ENCODE assay signal across 11 cellular contexts in genomic region chr17:1029196-1029911, GRCh38. TPM values are rescaled to one million over a fixed set of nuclear protein-coding genes. Genes with fewer than 3 reads are reported as not detected.
DNase-seq lines count a peak whose midpoint lies in the region; ATAC-seq and TF ChIP-seq lines count a peak whose summit lies in the region.
"Had no signal": no experiment of that assay in that cellular context is flagged by ENCODE, and none has a peak within 500 bp of the region (broad histone marks: within the 10 kb centered on the region; RNA-seq: fewer than 3 reads in every experiment).

No MANE protein-coding gene starts in this region.

- H3K36me3 ChIP-seq in left lung (peaks cover 0 to 75% of the 10 kb centered on the region in 2 donors), tibial nerve (peaks cover 0 to 14% (median 0%) of the 10 kb centered on the region in 3 donors), right lobe of liver (no peaks in the 10 kb centered on the region)

- 78 to 82% methylated on average over 28 of the region's 28 CpGs for WGBS in tibial nerve, 2 donors
- WGBS in right lobe of liver (ENCODE audit: insufficient coverage, low coverage, low lambda C conversion rate, missing lambda C conversion rate) = 84% methylated on average over 17 of the region's 28 CpGs

- TF ChIP-seq EP300 in tibial nerve (IDR thresholded peaks at IDR 0.05) = peak in 1 of 2 donors; percentile 42

- H3K4me3 ChIP-seq in left lung = no peak overlapping the region
- H3K4me3 ChIP-seq in tibial nerve = no peak overlapping the region
- H3K4me3 ChIP-seq in right lobe of liver = no peak overlapping the region

- H3K27me3 ChIP-seq in left lung (no peaks in the 10 kb centered on the region), tibial nerve (no peaks in the 10 kb centered on the region), right lobe of liver (no peaks in the 10 kb centered on the region)

- H3K4me1 ChIP-seq in left lung (peaks cover 4 to 11% of the 10 kb centered on the region in 2 donors), tibial nerve (peaks cover 0 to 46% (median 5%) of the 10 kb centered on the region in 4 donors), right lobe of liver (no peaks in the 10 kb centered on the region)

- peak; percentile 20 for ATAC-seq in left lung
- no peak for ATAC-seq in right lobe of liver
- no peak for ATAC-seq in GM19324 (IDR thresholded peaks at IDR 0.05; ENCODE audit: low FRiP score, unreplicated experiment)

- DNase-seq in LHCN-M2 (ENCODE audit: low read depth) (peak; percentile 56), dermis blood vessel endothelial cell (peak; percentile 33), left lung (peak in 1 of 2 donors; percentile 72), tibial nerve (ENCODE audit: low spot score in 2 of 2) (peak in 1 of 2 donors; percentile 62), right lobe of liver (no peak), DMS114 treated with DMSO at 0.1 percent for 48 hours (lab: John Stamatoyannopoulos, UW; ENCODE audit: unreplicated experiment) (no peak), NCI-H2227 (lab: John Stamatoyannopoulos, UW; ENCODE audit: unreplicated experiment) (no peak)
- DNase-seq: activated CD4-positive, alpha-beta T cell treated with anti-CD3 and anti-CD28 coated beads, Interleukin-2, amount 50 U/mL, for 1 hour; immature natural killer cell; trophoblast cell had no signal

- no peak for TF ChIP-seq CTCF in left lung (IDR thresholded peaks at IDR 0.05)
- TF ChIP-seq CTCF in tibial nerve (IDR thresholded peaks at IDR 0.05) = no peak
- no peak for TF ChIP-seq CTCF in right lobe of liver (IDR thresholded peaks at IDR 0.05)

- H3K27ac ChIP-seq in left lung = peak overlapping the region in 1 of 2 donors; percentile 47
- peak overlapping the region; percentile 13 to 80 (median 47) for H3K27ac ChIP-seq in tibial nerve
- no peak overlapping the region for H3K27ac ChIP-seq in right lobe of liver

- TF ChIP-seq POLR2A in tibial nerve (IDR thresholded peaks at IDR 0.05) (no peak), right lobe of liver (IDR thresholded peaks at IDR 0.05) (no peak)

- intact Hi-C loops in left lung (cut with DNase I) = no loop called here
- intact Hi-C loops in right lobe of liver (cut with DNase I) = no loop called here

- H3K9me3 ChIP-seq in left lung (no peaks in the 10 kb centered on the region), tibial nerve (no peaks in the 10 kb centered on the region), right lobe of liver (no peaks in the 10 kb centered on the region)

RNA-seq across cellular contexts. Expression of gene TIMM22, which starts 32.4 kb away (rescaled TPM):
- total RNA-seq in LHCN-M2 (2014; rRNA removed) (24.6 and 29.2 TPM in 2 replicates), dermis blood vessel endothelial cell (22.3 and 22.4 TPM in 2 replicates), left lung (10 to 100 TPM; 10.6 to 11.6 TPM), tibial nerve (10 to 100 TPM; 11.1 to 18.4 (median 14.7) TPM), right lobe of liver (1 to 10 TPM; 3.9 to 6.5 (median 4.1) TPM)
- 18.3 TPM for polyA plus RNA-seq in LHCN-M2 (2012)

RNA-seq across cellular contexts. Expression of gene NXN, which starts 49.8 kb away (rescaled TPM):
- total RNA-seq in LHCN-M2 (2014; rRNA removed) (9.6 and 12.9 TPM in 2 replicates), dermis blood vessel endothelial cell (123 and 138 TPM in 2 replicates), left lung (10 to 100 TPM; 33.8 to 55.4 TPM), tibial nerve (10 to 100 TPM in 3 of 4 donors, 1 to 10 TPM in 1; 6.6 to 28.4 (median 14.7) TPM), right lobe of liver (1 to 10 TPM; 2.7 to 9.5 (median 8.0) TPM)
- 30.0 TPM for polyA plus RNA-seq in LHCN-M2 (2012)

Comparison
In these comparisons a context has a peak if more than half of its experiments do, and no peak if none do; other contexts are left out.
1. DNase-seq: peak in LHCN-M2 (single experiment) and dermis blood vessel endothelial cell (single experiment); none in right lobe of liver (0 of 3), DMS114 treated with DMSO at 0.1 percent for 48 hours (single experiment) and NCI-H2227 (single experiment).
2. H3K27ac ChIP-seq: peak in tibial nerve (4 of 4); none in right lobe of liver (0 of 3).